33 cellular contexts compared by ENCODE assay signal in genomic region chr9:124050955-124051354, GRCh38. TPM values are rescaled to one million over a fixed set of nuclear protein-coding genes. Genes with fewer than 3 reads are reported as not detected.
"Had no signal": no experiment of that assay in that cellular context is flagged by ENCODE, and none has a peak within 500 bp of the region (broad histone marks: within the 10 kb centered on the region; RNA-seq: fewer than 3 reads in every experiment).

No MANE protein-coding gene starts in this region.

- H3K36me3 ChIP-seq: brain microvascular endothelial cell, WERI-Rb-1 had no signal

- DNase-seq: activated B cell treated with CpG ODN at 0.5 μM for 24 hours; activated CD4-positive, alpha-beta memory T cell treated with anti-CD3 and anti-CD28 coated beads for 36 hours; activated CD4-positive, alpha-beta T cell treated with anti-CD3 and anti-CD28 coated beads for 36 hours; activated CD4-positive, alpha-beta T cell treated with anti-CD3 and anti-CD28 coated beads, Interleukin-2, amount 10 ng/mL, durations not matched to agents 24 days and 14 days; activated CD4-positive, CD25-positive, alpha-beta regulatory T cell treated with anti-CD3 and anti-CD28 coated beads, Interleukin-2, amount 50 U/mL, for 72 hours; activated CD8-positive, alpha-beta memory T cell treated with anti-CD3 and anti-CD28 coated beads, Interleukin-2, amount 10 ng/mL, durations not matched to agents 7 days and 5 days; activated CD8-positive, alpha-beta memory T cell treated with anti-CD3 and anti-CD28 coated beads, Interleukin-2, amount 50 U/mL, for 4 hours; activated CD8-positive, alpha-beta T cell treated with anti-CD3 and anti-CD28 coated beads, Interleukin-2, amount 10 ng/mL, durations not matched to agents 7 days and 5 days; activated gamma-delta T cell treated with Interleukin-2 at 50 U/mL for 16 hours; activated naive CD4-positive, alpha-beta T cell treated with anti-CD3 and anti-CD28 coated beads, Interleukin-2, amount 50 U/mL, for 16 hours; activated naive CD4-positive, alpha-beta T cell treated with Interleukin-2 at 50 U/mL for 16 hours; activated T-cell treated with anti-CD3 and anti-CD28 coated beads, Interleukin-2, amount 50 U/mL, for 1 hour; activated T-cell treated with anti-CD3 and anti-CD28 coated beads, Interleukin-2, amount 50 U/mL, for 48 hours; amniotic stem cell; anterior cingulate cortex; brain microvascular endothelial cell; dorsolateral prefrontal cortex; effector memory CD4-positive, alpha-beta T cell; endodermal cell; foreskin fibroblast; head of caudate nucleus; T-helper 17 cell; T1000; WERI-Rb-1 had no signal

- H3K4me3 ChIP-seq: coronary artery, dorsolateral prefrontal cortex had no signal

- FAIRE-seq: astrocyte, bronchial epithelial cell, frontal cortex had no signal

- H3K27ac ChIP-seq: brain microvascular endothelial cell, coronary artery, dorsolateral prefrontal cortex, WERI-Rb-1 had no signal

RNA-seq across cellular contexts. Expression of gene LHX2, which starts 39.4 kb away (rescaled TPM):
- total RNA-seq: activated B cell treated with CpG ODN at 0.5 μM for 24 hours; activated CD4-positive, alpha-beta memory T cell treated with anti-CD3 and anti-CD28 coated beads for 36 hours; activated CD4-positive, alpha-beta T cell treated with anti-CD3 and anti-CD28 coated beads for 36 hours; activated CD4-positive, alpha-beta T cell treated with anti-CD3 and anti-CD28 coated beads, Interleukin-2, amount 10 ng/mL, durations not matched to agents 24 days and 14 days; activated CD8-positive, alpha-beta memory T cell treated with anti-CD3 and anti-CD28 coated beads for 36 hours; activated CD8-positive, alpha-beta memory T cell treated with anti-CD3 and anti-CD28 coated beads, Interleukin-2, amount 10 ng/mL, durations not matched to agents 7 days and 5 days; activated CD8-positive, alpha-beta T cell treated with anti-CD3 and anti-CD28 coated beads, Interleukin-2, amount 10 ng/mL, durations not matched to agents 7 days and 5 days; activated T-helper 1 cell treated with anti-CD3 and anti-CD28 coated beads, Interleukin-12 subunit alpha, Interleukin-12 subunit beta, Interleukin-2, Interleukin-4 antibody, amounts not matched to agents 30 ng/mL and 10 ng/mL and 1 ng/mL, durations not matched to agents 14 hours and 24 hours and 36 hours; activated T-helper 2 cell treated with anti-CD3 and anti-CD28 coated beads, Interferon-gamma antibody, Interleukin-2, Interleukin-4, amounts not matched to agents 10 μg/mL and 5 μg/mL and 100 μg/mL, durations not matched to agents 14 hours and 24 hours and 36 hours; bronchial epithelial cell; epithelial cell of proximal tubule; esophagus mucosa; T-helper 17 cell had no signal
